In genomic region chr19:28878862-28879566, GRCh38 we compare ENCODE assay signal across 1 cellular context.
TF ChIP-seq lines count a peak whose summit lies in the region.

No MANE protein-coding gene starts in this region.

TF ChIP-seq in GM23338, 12 proteins besides CTCF, POLR2A, EP300 and RAD21 (continued from another document):
- TF ChIP-seq REST (IDR thresholded peaks at IDR 0.05; ENCODE audit: unreplicated experiment) = no peak
- no peak for TF ChIP-seq ZNF331 (CRISPR knock-in tag; IDR thresholded peaks at IDR 0.05; ENCODE audit: low read depth)
